ENCODE assay signal across 8 cellular contexts in the genomic region with DNA sequence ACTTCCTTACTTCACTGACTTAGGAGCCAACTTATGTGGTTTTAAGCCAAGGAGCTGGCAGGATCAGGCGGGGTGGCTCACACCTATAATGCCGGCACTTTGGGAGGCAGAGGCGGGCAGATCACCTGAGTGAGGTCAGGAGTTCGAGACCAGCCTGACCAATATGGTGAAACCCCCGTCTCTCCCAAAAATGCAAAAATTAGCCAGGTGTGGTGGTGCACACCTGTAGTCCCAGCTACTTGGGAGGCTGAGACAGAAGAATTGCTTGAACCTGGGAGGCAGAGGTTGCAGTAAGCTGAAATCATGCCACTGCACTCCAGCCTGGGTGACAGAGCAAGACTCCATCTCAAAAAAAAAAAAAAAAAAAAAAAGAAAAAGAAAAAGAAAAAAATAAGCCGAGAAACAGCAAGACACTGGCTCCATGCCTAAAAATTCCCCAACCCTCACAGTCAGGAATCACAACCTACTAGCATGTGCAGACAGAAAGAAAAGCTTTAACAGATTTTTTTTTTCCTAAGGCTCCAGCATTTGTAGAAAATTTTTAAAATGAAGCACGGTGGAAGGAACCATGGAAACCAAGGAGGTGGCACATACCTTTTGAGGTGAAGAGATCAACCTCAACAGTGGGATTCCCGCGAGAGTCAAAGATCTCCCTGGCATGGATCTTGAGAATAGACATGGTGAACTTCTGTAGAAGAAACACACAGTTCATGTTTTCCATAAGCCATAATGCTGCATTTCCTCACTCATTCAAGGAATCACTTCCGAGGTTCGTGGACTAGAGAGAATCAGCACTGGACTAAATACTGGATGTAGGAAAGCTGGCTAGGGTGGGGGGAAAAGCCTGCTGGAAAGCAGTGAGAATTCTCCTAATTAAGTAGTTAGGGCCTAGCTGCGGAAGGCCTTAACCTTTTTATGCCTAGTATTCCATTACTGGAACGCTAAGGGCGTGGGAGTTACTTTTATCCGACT. TPM values are rescaled to one million over a fixed set of nuclear protein-coding genes. Genes with fewer than 3 reads are reported as not detected.
A peak's percentile ranks its signal among the peaks of the same experiment; 100 is the strongest.
DNase-seq lines count a peak whose midpoint lies in the region; ATAC-seq and TF ChIP-seq lines count a peak whose summit lies in the region.

No MANE protein-coding gene starts in this region.

- CTCF ChIA-PET in CD4-positive, alpha-beta T cell (lab: Charles Lee): interaction anchor here (1.0 to 6.1 kb wide), 5 partner anchors 12 to 313 kb away, joined by 3 to 19 read pairs (median 5); no protein-coding TSS in a partner anchor

- peak overlapping the region; percentile 98 for H3K4me3 Mint-ChIP-seq in CD4-positive, alpha-beta T cell
- peak overlapping the region; percentile 86 for H3K4me3 Mint-ChIP-seq in natural killer cell treated with Interleukin-12 subunit alpha and Interleukin-12 subunit beta and Interleukin-15 and Interleukin-18, amount 100 ng/mL, for 72 hours

- H3K36me3 Mint-ChIP-seq in CD4-positive, alpha-beta T cell (ENCODE audit: low read depth): peaks cover 86% of the 10 kb centered on the region
- H3K36me3 Mint-ChIP-seq in natural killer cell treated with Interleukin-12 subunit alpha and Interleukin-12 subunit beta and Interleukin-15 and Interleukin-18, amount 100 ng/mL, for 72 hours: peaks cover 40% of the 10 kb centered on the region

- H3K27me3 Mint-ChIP-seq in CD4-positive, alpha-beta T cell: no peaks in the 10 kb centered on the region
- H3K27me3 Mint-ChIP-seq in natural killer cell treated with Interleukin-12 subunit alpha and Interleukin-12 subunit beta and Interleukin-15 and Interleukin-18, amount 100 ng/mL, for 72 hours: no peaks in the 10 kb centered on the region

- H3K27ac Mint-ChIP-seq in CD4-positive, alpha-beta T cell: peak overlapping the region; percentile 92
- peak overlapping the region; percentile 92 to 97 for H3K27ac Mint-ChIP-seq in natural killer cell treated with Interleukin-12 subunit alpha and Interleukin-12 subunit beta and Interleukin-15 and Interleukin-18, amount 100 ng/mL, for 72 hours

- no peak overlapping the region for H3K27ac ChIP-seq in CD4-positive, alpha-beta T cell (ENCODE audit: low read depth, low read length)

- H3K36me3 ChIP-seq in MG63: peaks cover 82% of the 10 kb centered on the region

- POLR2A ChIA-PET in CD4-positive, alpha-beta T cell (lab: Charles Lee): interaction anchor here (2.1 kb wide), 1 partner anchor 15 kb away, joined by 6 read pairs; no protein-coding TSS in a partner anchor

- intact Hi-C loops in CD4-positive, alpha-beta T cell (cut with DNase I, micrococcal nuclease): loop anchor here (5.0 to 10.0 kb wide), 4 partner anchors 57 to 1158 kb away; a partner anchor contains a TSS
- intact Hi-C loops in sciatic nerve (cut with DNase I): no loop called here

- no peak for DNase-seq in CD4-positive, alpha-beta T cell
- no peak for DNase-seq in MG63
- DNase-seq in choroid plexus epithelial cell (ENCODE audit: low read depth): peak; percentile 77
- no peak for DNase-seq in natural killer cell treated with Interleukin-12 subunit alpha and Interleukin-12 subunit beta and Interleukin-15 and Interleukin-18, amount 100 ng/mL, for 72 hours (ENCODE audit: low spot score)
- no peak for DNase-seq in KG1 (lab: John Stamatoyannopoulos, UW)
- DNase-seq in hepatic stellate cell (ENCODE audit: low spot score): no peak
- DNase-seq in sciatic nerve (ENCODE audit: low spot score): no peak
- DNase-seq in NCI-H1092 treated with DMSO at 0.1 percent for 48 hours (lab: John Stamatoyannopoulos, UW): no peak

- no peak for ATAC-seq in CD4-positive, alpha-beta T cell (ENCODE audit: poor library complexity)
- ATAC-seq in natural killer cell treated with Interleukin-12 subunit alpha and Interleukin-12 subunit beta and Interleukin-15 and Interleukin-18, amount 100 ng/mL, for 72 hours: no peak
- no peak for ATAC-seq in sciatic nerve

- H3K27me3 ChIP-seq in CD4-positive, alpha-beta T cell (ENCODE audit: control insufficient read depth, insufficient read depth, low read length): no peaks in the 10 kb centered on the region
- H3K27me3 ChIP-seq in MG63: no peaks in the 10 kb centered on the region

- H3K4me3 ChIP-seq in MG63: peak overlapping the region; percentile 76
- H3K4me3 ChIP-seq in choroid plexus epithelial cell (ENCODE audit: low read depth, low read length): no peak overlapping the region

- no peak for TF ChIP-seq CTCF in CD4-positive, alpha-beta T cell (IDR thresholded peaks at IDR 0.05)
- TF ChIP-seq CTCF in choroid plexus epithelial cell (conservative IDR thresholded peaks at IDR 0.05; ENCODE audit: low read depth, low read length): no peak

- H3K9me3 ChIP-seq in CD4-positive, alpha-beta T cell (ENCODE audit: control insufficient read depth, low read length): no peaks in the 10 kb centered on the region
- no peaks in the 10 kb centered on the region for H3K9me3 ChIP-seq in MG63

- H3K9me3 Mint-ChIP-seq in CD4-positive, alpha-beta T cell: no peaks in the 10 kb centered on the region
- no peaks in the 10 kb centered on the region for H3K9me3 Mint-ChIP-seq in natural killer cell treated with Interleukin-12 subunit alpha and Interleukin-12 subunit beta and Interleukin-15 and Interleukin-18, amount 100 ng/mL, for 72 hours

- peaks cover 71% of the 10 kb centered on the region for H3K4me1 Mint-ChIP-seq in CD4-positive, alpha-beta T cell (ENCODE audit: low read depth)
- peaks cover 37 to 49% of the 10 kb centered on the region in 2 donors for H3K4me1 Mint-ChIP-seq in natural killer cell treated with Interleukin-12 subunit alpha and Interleukin-12 subunit beta and Interleukin-15 and Interleukin-18, amount 100 ng/mL, for 72 hours (ENCODE audit: low read depth in 2 of 2)

RNA-seq across cellular contexts. Expression of a gene that starts 4.0 kb away (rescaled TPM):
- total RNA-seq in CD4-positive, alpha-beta T cell: 100 to 1,000 TPM; 120 to 129 TPM
- 2,801 and 3,884 TPM in 2 replicates for total RNA-seq in MG63 (2014; rRNA removed; shearing (Covaris generic); ENCODE audit: low replicate concordance)
- 1,000 to 10,000 TPM; 2,254 to 2,801 TPM for total RNA-seq in natural killer cell treated with Interleukin-12 subunit alpha and Interleukin-12 subunit beta and Interleukin-15 and Interleukin-18, amount 100 ng/mL, for 72 hours
- 371 TPM for total RNA-seq in sciatic nerve

RNA-seq across cellular contexts. Expression of a gene that starts 57.1 kb away (rescaled TPM):
- total RNA-seq in CD4-positive, alpha-beta T cell: 10 to 100 TPM; 78.4 to 84.0 TPM
- 1.5 and 7.2 TPM in 2 replicates for total RNA-seq in MG63 (2014; rRNA removed; shearing (Covaris generic); ENCODE audit: low replicate concordance)
- 10 to 100 TPM; 38.2 to 72.4 TPM for total RNA-seq in natural killer cell treated with Interleukin-12 subunit alpha and Interleukin-12 subunit beta and Interleukin-15 and Interleukin-18, amount 100 ng/mL, for 72 hours
- 134 TPM for total RNA-seq in sciatic nerve
